ENCODE assay signal across 16 cellular contexts in the genomic region with DNA sequence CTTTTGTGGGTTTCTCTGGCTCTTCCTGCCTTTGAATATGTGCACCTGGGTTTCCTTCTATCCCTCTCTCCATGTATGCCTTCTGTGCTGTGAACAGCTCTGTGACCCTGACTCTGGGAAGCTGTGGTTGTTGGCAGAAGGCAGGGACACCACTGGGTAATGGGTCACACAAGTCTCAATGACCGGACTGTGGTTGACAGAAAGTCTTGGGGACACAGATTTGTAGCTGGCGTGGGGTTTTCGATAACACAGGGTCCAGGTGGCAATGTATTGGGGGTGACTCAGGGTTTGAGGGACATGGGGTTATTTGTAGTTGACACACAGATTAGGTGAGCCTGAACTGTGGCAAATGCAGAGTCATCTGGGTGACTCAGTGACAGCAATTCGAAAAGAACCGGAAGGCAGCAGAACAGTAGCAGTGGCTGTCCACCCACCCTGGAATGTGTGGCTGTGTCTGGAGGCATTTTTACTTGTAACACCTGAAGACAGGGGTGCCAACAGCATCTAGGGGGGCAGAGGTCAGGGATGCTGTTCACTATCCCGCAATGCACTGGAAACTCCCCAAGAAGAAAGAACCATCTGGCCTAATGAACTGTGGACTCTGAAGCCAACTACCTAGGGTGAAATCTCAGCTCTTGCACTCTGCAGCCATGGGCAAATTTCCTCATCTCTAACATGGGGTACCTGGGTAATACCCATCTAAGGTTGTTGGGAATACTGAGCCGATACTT. TPM values are rescaled to one million over a fixed set of nuclear protein-coding genes. Genes with fewer than 3 reads are reported as not detected.
A peak's percentile ranks its signal among the peaks of the same experiment; 100 is the strongest.
DNase-seq lines count a peak whose midpoint lies in the region; ATAC-seq, FAIRE-seq and TF ChIP-seq lines count a peak whose summit lies in the region.
"Had no signal": no experiment of that assay in that cellular context is flagged by ENCODE, and none has a peak within 500 bp of the region (broad histone marks: within the 10 kb centered on the region; RNA-seq: fewer than 3 reads in every experiment).

No MANE protein-coding gene starts in this region.

- H3K56ac ChIP-seq in IMR-90 (ENCODE audit: extremely low read depth, insufficient read depth, low read length), result no peak overlapping the region

- H3K9me3 Mint-ChIP-seq in CD8-positive, alpha-beta memory T cell, result no peaks in the 10 kb centered on the region
- H3K9me3 Mint-ChIP-seq in neural progenitor cell, result no peaks in the 10 kb centered on the region
- H3K9me3 Mint-ChIP-seq: activated naive CD4-positive, alpha-beta T cell treated with anti-CD3 and anti-CD28 coated beads, Interleukin-2, amount 50 U/mL, for 72 hours; activated T-helper 1 cell treated with anti-CD3 and anti-CD28 coated beads, Interleukin-12 subunit alpha, Interleukin-12 subunit beta, Interleukin-2, Interleukin-4 antibody, amounts not matched to agents 30 ng/mL and 10 ng/mL and 1 ng/mL, durations not matched to agents 14 hours and 24 hours and 36 hours; CD4-positive, CD25-positive, alpha-beta regulatory T cell; immature natural killer cell had no signal

- peaks cover 3% of the 10 kb centered on the region; the same call in 1 of the 2 replicates for H4K20me1 ChIP-seq in IMR-90 (ENCODE audit: insufficient read depth, low read length)
- H4K20me1 ChIP-seq in GM12878 (ENCODE audit: control insufficient read depth, insufficient read depth), result no peaks in the 10 kb centered on the region
- H4K20me1 ChIP-seq in neural progenitor cell (ENCODE audit: low read depth), result no peaks in the 10 kb centered on the region

- no peak overlapping the region for H2AK9ac ChIP-seq in IMR-90 (replicated peaks; ENCODE audit: low read depth, low read length, poor library complexity)

- H2AK5ac ChIP-seq in IMR-90 (ENCODE audit: low read depth, low read length), result peak overlapping the region; percentile 22; the same call in 1 of the 2 replicates

- no peak for FAIRE-seq in GM12878 (lab: Jason Lieb, UNC)

- dilution Hi-C loops in IMR-90 (cut with HindIII; ENCODE audit: low sequenced_read_pairs, unreplicated experiment), result no loop called here

- no peak overlapping the region for H2AFZ ChIP-seq in IMR-90 (replicated peaks; ENCODE audit: low read length, poor library complexity)
- H2AFZ ChIP-seq in GM12878 (ENCODE audit: control insufficient read depth, low read depth, low read length), result no peak overlapping the region
- no peak overlapping the region for H2AFZ ChIP-seq in neural progenitor cell (replicated peaks)

- TF ChIP-seq CTCF in IMR-90 (conservative IDR thresholded peaks at IDR 0.05; ENCODE audit: low read depth, low read length) (no peak), GM12878 (IDR thresholded peaks at IDR 0.05 in 2 of 3, conservative IDR thresholded peaks at IDR 0.05 in 1 of 3; ENCODE audit: control insufficient read depth in 2 of 3, extremely low read depth in 1 of 3, insufficient read depth in 1 of 3, low read depth in 3 of 3, low read length in 3 of 3) (no peak), neural progenitor cell (IDR thresholded peaks at IDR 0.05) (no peak), mucosa of descending colon (IDR thresholded peaks at IDR 0.05) (no peak), gastrocnemius medialis (IDR thresholded peaks at IDR 0.05 in 4 of 5, conservative IDR thresholded peaks at IDR 0.05 in 1 of 5) (no peak), left ventricle myocardium inferior (IDR thresholded peaks at IDR 0.05; ENCODE audit: borderline replicate concordance) (no peak)

- RAD21 ChIA-PET in GM12878 (lab: Charles Lee; ENCODE audit: unreplicated experiment), result interaction anchor here (2.6 kb wide), 1 partner anchor 39 kb away, joined by 7 read pairs; no protein-coding TSS in a partner anchor

- BruUV-seq in IMR-90 (replicated peaks; lab: Mats Ljungman, UMichigan) (no TSS peak), GM12878 (replicated peaks; lab: Mats Ljungman, UMichigan) (no TSS peak)

- no peak overlapping the region for H3K4ac ChIP-seq in IMR-90 (ENCODE audit: low read depth, low read length)

- H3K9ac ChIP-seq in IMR-90 (ENCODE audit: low read depth, low read length) (no peak overlapping the region), GM12878 (ENCODE audit: control insufficient read depth, insufficient read depth, low read length) (no peak overlapping the region), neural progenitor cell (no peak overlapping the region)

- no peaks in the 10 kb centered on the region for H3K36me3 Mint-ChIP-seq in CD8-positive, alpha-beta memory T cell
- no peaks in the 10 kb centered on the region for H3K36me3 Mint-ChIP-seq in neural progenitor cell
- H3K36me3 Mint-ChIP-seq: activated naive CD4-positive, alpha-beta T cell treated with anti-CD3 and anti-CD28 coated beads, Interleukin-2, amount 50 U/mL, for 72 hours; CD4-positive, CD25-positive, alpha-beta regulatory T cell; immature natural killer cell had no signal

- no peak overlapping the region for H3K14ac ChIP-seq in IMR-90 (replicated peaks; ENCODE audit: low read depth, low read length)

- peaks cover 10 to 34% of the 10 kb centered on the region in 2 donors for H3K27me3 Mint-ChIP-seq in CD8-positive, alpha-beta memory T cell
- peaks cover 6% of the 10 kb centered on the region for H3K27me3 Mint-ChIP-seq in neural progenitor cell (ENCODE audit: insufficient read depth, low read depth)

- no peak overlapping the region for H4K8ac ChIP-seq in IMR-90 (ENCODE audit: low read depth in 2 of 2, low read length in 2 of 2)

- H2BK120ac ChIP-seq in IMR-90 (ENCODE audit: low read depth, low read length), result peak overlapping the region; percentile 46

- no peak overlapping the region for H3K27ac Mint-ChIP-seq in CD8-positive, alpha-beta memory T cell
- no peak overlapping the region for H3K27ac Mint-ChIP-seq in neural progenitor cell
- H3K27ac Mint-ChIP-seq: activated CD4-positive, alpha-beta T cell treated with anti-CD3 and anti-CD28 coated beads for 36 hours; activated naive CD4-positive, alpha-beta T cell treated with anti-CD3 and anti-CD28 coated beads, Interleukin-2, amount 50 U/mL, for 72 hours; activated T-helper 1 cell treated with anti-CD3 and anti-CD28 coated beads, Interleukin-12 subunit alpha, Interleukin-12 subunit beta, Interleukin-2, Interleukin-4 antibody, amounts not matched to agents 30 ng/mL and 10 ng/mL and 1 ng/mL, durations not matched to agents 14 hours and 24 hours and 36 hours; CD4-positive, CD25-positive, alpha-beta regulatory T cell; immature natural killer cell had no signal

- WGBS in IMR-90 (ENCODE audit: extremely low coverage in 2 of 2, insufficient read length in 1 of 2), 2 experiments, result 78% methylated on average over 4 of the region's 7 CpGs; no CpG with 5 or more reads in 1 of the 2 experiments
- WGBS in GM12878 (ENCODE audit: insufficient coverage, insufficient replicate concordance, low lambda C conversion rate, missing lambda C conversion rate), result 69% methylated on average over 7 of the region's 7 CpGs

- no peak overlapping the region for H2BK5ac ChIP-seq in IMR-90 (ENCODE audit: low read depth, low read length, poor library complexity, severe bottlenecking)

- SMC1A ChIA-PET in GM12878 (lab: Charles Lee; ENCODE audit: uncharacterized antibody, unreplicated experiment), result interaction anchor here (0.7 to 1.4 kb wide), 3 partner anchors 39 to 281 kb away, joined by 3 to 5 read pairs (median 4); no protein-coding TSS in a partner anchor

- TF ChIP-seq EP300 in GM12878 (IDR thresholded peaks at IDR 0.05; ENCODE audit: borderline replicate concordance in 1 of 2, control insufficient read depth in 1 of 2, low read depth in 2 of 2, low read length in 2 of 2), result no peak

- H3K9me3 ChIP-seq in CD8-positive, alpha-beta memory T cell (ENCODE audit: low read length), result no peaks in the 10 kb centered on the region
- no peaks in the 10 kb centered on the region for H3K9me3 ChIP-seq in IMR-90 (ENCODE audit: control insufficient read depth, insufficient read depth, low read length)
- no peaks in the 10 kb centered on the region for H3K9me3 ChIP-seq in GM12878 (replicated peaks; ENCODE audit: control insufficient read depth, insufficient read depth, low read length)
- no peaks in the 10 kb centered on the region for H3K9me3 ChIP-seq in neural progenitor cell (ENCODE audit: low read depth)
- no peaks in the 10 kb centered on the region for H3K9me3 ChIP-seq in mucosa of descending colon
- H3K9me3 ChIP-seq in gastrocnemius medialis, result no peaks in the 10 kb centered on the region
- no peaks in the 10 kb centered on the region for H3K9me3 ChIP-seq in left ventricle myocardium inferior (replicated peaks)
- H3K9me3 ChIP-seq: heart left ventricle had no signal

- H4K5ac ChIP-seq in IMR-90 (ENCODE audit: low read depth, low read length), result no peak overlapping the region

- H3K4me3 Mint-ChIP-seq in CD8-positive, alpha-beta memory T cell, result no peak overlapping the region
- peak overlapping the region; percentile 55 for H3K4me3 Mint-ChIP-seq in neural progenitor cell
- H3K4me3 Mint-ChIP-seq: activated CD4-positive, alpha-beta T cell treated with anti-CD3 and anti-CD28 coated beads for 36 hours; activated T-helper 1 cell treated with anti-CD3 and anti-CD28 coated beads, Interleukin-12 subunit alpha, Interleukin-12 subunit beta, Interleukin-2, Interleukin-4 antibody, amounts not matched to agents 30 ng/mL and 10 ng/mL and 1 ng/mL, durations not matched to agents 14 hours and 24 hours and 36 hours; CD4-positive, CD25-positive, alpha-beta regulatory T cell; immature natural killer cell had no signal

- TF ChIP-seq POLR2A in IMR-90 (IDR thresholded peaks at IDR 0.05; ENCODE audit: low read depth, low read length) (no peak), GM12878 (IDR thresholded peaks at IDR 0.05; ENCODE audit: low read depth, low read length) (no peak), gastrocnemius medialis (IDR thresholded peaks at IDR 0.05) (no peak)

- peaks cover 0 to 7% (median 5%) of the 10 kb centered on the region in 3 donors for H3K4me1 Mint-ChIP-seq in CD8-positive, alpha-beta memory T cell
- peaks cover 18% of the 10 kb centered on the region for H3K4me1 Mint-ChIP-seq in neural progenitor cell
- H3K4me1 Mint-ChIP-seq: immature natural killer cell had no signal

- no peak overlapping the region for H3K4me3 ChIP-seq in CD8-positive, alpha-beta memory T cell (ENCODE audit: low read length)
- H3K4me3 ChIP-seq in IMR-90 (ENCODE audit: insufficient read depth, low read depth, low read length), result no peak overlapping the region
- H3K4me3 ChIP-seq in GM12878, result no peak overlapping the region
- H3K4me3 ChIP-seq in neural progenitor cell, result no peak overlapping the region
- H3K4me3 ChIP-seq in mucosa of descending colon, result no peak overlapping the region
- H3K4me3 ChIP-seq in gastrocnemius medialis, result no peak overlapping the region
- H3K4me3 ChIP-seq in left ventricle myocardium inferior, result no peak overlapping the region
- H3K4me3 ChIP-seq: heart left ventricle had no signal

- no peak overlapping the region for H2BK15ac ChIP-seq in IMR-90 (ENCODE audit: low read depth, low read length)

- no peaks in the 10 kb centered on the region for H3K79me2 ChIP-seq in GM12878 (ENCODE audit: control insufficient read depth, insufficient read depth, low read length)
- no peaks in the 10 kb centered on the region for H3K79me2 ChIP-seq in neural progenitor cell (ENCODE audit: low read depth)

- no peak overlapping the region for H3K18ac ChIP-seq in IMR-90 (ENCODE audit: low read depth, low read length)

- H3K79me1 ChIP-seq in IMR-90 (ENCODE audit: low read depth in 1 of 2, low read length in 2 of 2), result no peaks in the 10 kb centered on the region

- peaks cover 20% of the 10 kb centered on the region for H3K9me1 ChIP-seq in IMR-90 (ENCODE audit: insufficient read depth, low read length)

- intact Hi-C loops in IMR-90 (cut with micrococcal nuclease), result no loop called here
- intact Hi-C loops in GM12878 (cut with micrococcal nuclease; ENCODE audit: unreplicated experiment), result loop anchor here (2.0 kb wide), 1 partner anchor 515 kb away; no protein-coding TSS in a partner anchor
- intact Hi-C loops in mucosa of descending colon (cut with DNase I, micrococcal nuclease), result no loop called here
- intact Hi-C loops in gastrocnemius medialis (cut with DNase I; ENCODE audit: low total_unique reads), result no loop called here
- intact Hi-C loops in left ventricle myocardium inferior (cut with micrococcal nuclease), result loop anchor here (10.0 kb wide), 1 partner anchor 279 kb away; no protein-coding TSS in a partner anchor

- CTCF ChIA-PET in CD8-positive, alpha-beta memory T cell (lab: Charles Lee), result interaction anchor here (0.6 to 5.0 kb wide), 2 partner anchors 8 to 39 kb away, joined by 3 to 23 read pairs; no protein-coding TSS in a partner anchor
- CTCF ChIA-PET in IMR-90 (lab: Yijun Ruan, JAX) (interaction anchor here (3.8 kb wide), 1 partner anchor 39 kb away, joined by 14 read pairs; no protein-coding TSS in a partner anchor), GM12878 (lab: Yijun Ruan, JAX) (interaction anchor here (0.6 to 12.6 kb wide), 6 partner anchors 39 to 281 kb away, joined by 3 to 167 read pairs (median 3); no protein-coding TSS in a partner anchor)

- H4K91ac ChIP-seq in IMR-90 (ENCODE audit: insufficient read depth, low read depth, low read length), result no peak overlapping the region; the same call in 1 of the 2 replicates

- H3K27me3 ChIP-seq in CD8-positive, alpha-beta memory T cell (ENCODE audit: insufficient read depth, low read length, poor library complexity, severe bottlenecking), result no peaks in the 10 kb centered on the region
- H3K27me3 ChIP-seq in IMR-90 (ENCODE audit: control insufficient read depth, insufficient read depth, low read length) (no peaks in the 10 kb centered on the region), GM12878 (replicated peaks in 1 of 2; ENCODE audit: control insufficient read depth in 2 of 2, insufficient read depth in 2 of 2, low read length in 1 of 2) (no peaks in the 10 kb centered on the region), neural progenitor cell (no peaks in the 10 kb centered on the region), gastrocnemius medialis (no peaks in the 10 kb centered on the region), left ventricle myocardium inferior (ENCODE audit: low read depth) (peaks cover 19% of the 10 kb centered on the region)

- H2BK20ac ChIP-seq in IMR-90 (ENCODE audit: low read depth, low read length), result no peak overlapping the region

- H3K4me1 ChIP-seq in CD8-positive, alpha-beta memory T cell (ENCODE audit: insufficient read depth, low read length), result no peaks in the 10 kb centered on the region
- H3K4me1 ChIP-seq in IMR-90 (ENCODE audit: control insufficient read depth, insufficient read depth, low read length), result peaks cover 13% of the 10 kb centered on the region
- H3K4me1 ChIP-seq in GM12878 (ENCODE audit: control insufficient read depth, insufficient read depth, low read length), result peaks cover 9% of the 10 kb centered on the region; the same call in 1 of the 2 replicates
- peaks cover 11% of the 10 kb centered on the region for H3K4me1 ChIP-seq in neural progenitor cell
- no peaks in the 10 kb centered on the region for H3K4me1 ChIP-seq in mucosa of descending colon (ENCODE audit: low read depth)
- no peaks in the 10 kb centered on the region for H3K4me1 ChIP-seq in gastrocnemius medialis
- H3K4me1 ChIP-seq in left ventricle myocardium inferior, result no peaks in the 10 kb centered on the region

- H3F3A ChIP-seq in neural progenitor cell (ENCODE audit: low read depth), result no peaks in the 10 kb centered on the region

- no peaks in the 10 kb centered on the region for H3K36me3 ChIP-seq in CD8-positive, alpha-beta memory T cell (ENCODE audit: insufficient read depth, low read length)
- no peaks in the 10 kb centered on the region for H3K36me3 ChIP-seq in IMR-90 (ENCODE audit: control insufficient read depth, insufficient read depth, low read length)
- H3K36me3 ChIP-seq in GM12878 (ENCODE audit: control insufficient read depth in 2 of 2, insufficient read depth in 2 of 2, low read length in 1 of 2), result no peaks in the 10 kb centered on the region
- H3K36me3 ChIP-seq in neural progenitor cell, result no peaks in the 10 kb centered on the region
- H3K36me3 ChIP-seq in mucosa of descending colon (ENCODE audit: low read depth), result no peaks in the 10 kb centered on the region
- H3K36me3 ChIP-seq in gastrocnemius medialis, result no peaks in the 10 kb centered on the region
- H3K36me3 ChIP-seq in left ventricle myocardium inferior, result no peaks in the 10 kb centered on the region
- H3K36me3 ChIP-seq: heart left ventricle had no signal

- no peak overlapping the region for H3K23ac ChIP-seq in IMR-90 (ENCODE audit: low read depth, low read length)

- DNase-seq in CD8-positive, alpha-beta memory T cell, result no peak
- DNase-seq in IMR-90 (no peak), GM12878 (ENCODE audit: low read depth, low spot score) (no peak), neural progenitor cell (ENCODE audit: low spot score) (no peak), mucosa of descending colon (no peak), gastrocnemius medialis (no peak), left ventricle myocardium inferior (no peak), amygdala (lab: John Stamatoyannopoulos, UW) (no peak)
- DNase-seq: activated CD4-positive, alpha-beta T cell treated with anti-CD3 and anti-CD28 coated beads for 36 hours; CD4-positive, CD25-positive, alpha-beta regulatory T cell; heart left ventricle; immature natural killer cell; RPMI8226; T-helper 9 cell had no signal

- in situ Hi-C loops in IMR-90 (cut with MboI; ENCODE audit: low sequenced_read_pairs) (no loop called here), GM12878 (cut with MboI) (loop anchor here (5.0 kb wide), 1 partner anchor 517 kb away; no protein-coding TSS in a partner anchor), gastrocnemius medialis (cut with MboI; ENCODE audit: low sequenced_read_pairs in 4 of 4) (loop anchor here in 3 of 4 donors (5.0 to 25.0 kb wide), 5 partner anchors 37 to 519 kb away; a partner anchor contains a TSS)

- TF ChIP-seq RAD21 in IMR-90 (IDR thresholded peaks at IDR 0.05; ENCODE audit: low read length) (no peak), GM12878 (IDR thresholded peaks at IDR 0.05; ENCODE audit: insufficient read depth, low read depth, low read length) (no peak)

- ATAC-seq in IMR-90 (ENCODE audit: low read depth), result no peak
- ATAC-seq in GM12878, result no peak
- no peak for ATAC-seq in mucosa of descending colon
- no peak for ATAC-seq in gastrocnemius medialis
- ATAC-seq: activated CD4-positive, alpha-beta T cell treated with anti-CD3 and anti-CD28 coated beads for 36 hours; activated naive CD4-positive, alpha-beta T cell treated with anti-CD3 and anti-CD28 coated beads, Interleukin-2, amount 50 U/mL, for 72 hours; heart left ventricle had no signal

- POLR2A ChIA-PET in CD8-positive, alpha-beta memory T cell (lab: Charles Lee), result no interaction called here
- POLR2A ChIA-PET in IMR-90 (lab: Charles Lee; ENCODE audit: unreplicated experiment), result no interaction called here
- POLR2A ChIA-PET in GM12878 (lab: Charles Lee), result interaction anchor here (0.6 kb wide), 1 partner anchor 51 kb away, joined by 3 read pairs; no protein-coding TSS in a partner anchor

- H3K27ac ChIP-seq in CD8-positive, alpha-beta memory T cell (ENCODE audit: low read depth, low read length), result peak overlapping the region; percentile 4
- no peak overlapping the region for H3K27ac ChIP-seq in IMR-90 (ENCODE audit: insufficient read depth, low read length)
- H3K27ac ChIP-seq in GM12878 (ENCODE audit: control insufficient read depth, insufficient read depth), result no peak overlapping the region
- H3K27ac ChIP-seq in neural progenitor cell, result no peak overlapping the region
- no peak overlapping the region for H3K27ac ChIP-seq in gastrocnemius medialis
- no peak overlapping the region for H3K27ac ChIP-seq in left ventricle myocardium inferior (replicated peaks)
- H3K27ac ChIP-seq: heart left ventricle had no signal

- no peak overlapping the region for H3K4me2 ChIP-seq in IMR-90 (ENCODE audit: low read depth, low read length)
- no peak overlapping the region for H3K4me2 ChIP-seq in GM12878 (ENCODE audit: control insufficient read depth, insufficient read depth)
- H3K4me2 ChIP-seq in neural progenitor cell, result peak overlapping the region; percentile 29

RNA-seq across cellular contexts. Expression of a gene that starts 13.0 kb away (rescaled TPM):
- total RNA-seq in CD8-positive, alpha-beta memory T cell, result 1 to 10 TPM; 6.8 to 7.3 TPM
- polyA plus RNA-seq in CD8-positive, alpha-beta memory T cell, result 0.21 TPM
- total RNA-seq in IMR-90 (2012; rRNA removed) (1.9 and 2.0 TPM in 2 replicates), GM12878 (2014; rRNA removed) (0.38 and 0.40 TPM in 2 replicates), GM12878 (2014; rRNA removed; fragmentation: Illumina TruSeq; extraction: Trizol) (0.36 and 0.88 TPM in 2 replicates), GM12878 (2021) (1.4 and 2.0 TPM in 2 replicates), neural progenitor cell (ENCODE audit: low replicate concordance) (1.4 and 5.6 TPM in 2 replicates), mucosa of descending colon (10 to 100 TPM; 21.1 to 52.5 (median 38.1) TPM), gastrocnemius medialis (under 1 TPM in 3 of 4 donors, not detected in 1; 0.16 to 0.63 (median 0.29) TPM), left ventricle myocardium inferior (1.2 TPM)
- polyA plus RNA-seq in IMR-90 (2012; rRNA removed) (6.2 and 6.6 TPM in 2 replicates), GM12878 (2011; rRNA removed) (0.10 and 0.58 TPM in 2 replicates), GM12878 (2014; fragmentation: Illumina TruSeq; extraction: Trizol) (0.46 and 0.68 TPM in 2 replicates), GM12878 (2014; fragmentation: Nextera tagmentation; extraction: Ambion mirVana) (under 1 TPM; 0.02 to 0.03 TPM), GM12878 (2014; rRNA removed) (1.6 TPM in 2 replicates), GM12878 (2016; fragmentation: Nextera tagmentation; extraction: Ambion mirVana) (1 to 10 TPM in 1 of 2 experiments, under 1 TPM in 1; 0.74 to 1.3 TPM)
- 3.6 and 12.7 TPM in 2 replicates for polyA plus RNA-seq in IMR-90 (2012; cell fraction: cytosol; rRNA removed)
- polyA plus RNA-seq in IMR-90 (2012; cell fraction: nucleus; rRNA removed; ENCODE audit: low replicate concordance), result 19.1 and 30.0 TPM in 2 replicates
- total RNA-seq in GM12878 (2013; cell fraction: nucleolus; rRNA removed), result 0.52 and 1.2 TPM in 2 replicates
- 0.77 TPM for polyA plus RNA-seq in GM12878 (2011; ENCODE audit: low read depth)
- 0.50 and 0.64 TPM in 2 replicates for polyA plus RNA-seq in GM12878 (2011; cell fraction: cytosol; rRNA removed)
- 1.9 and 2.2 TPM in 2 replicates for polyA plus RNA-seq in GM12878 (2011; cell fraction: nucleus; rRNA removed)
- 0.93 and 1.6 TPM in 2 replicates for polyA plus RNA-seq in GM12878 (2012)
- 0.44 and 1.0 TPM in 2 replicates for polyA minus RNA-seq in GM12878 (2011; rRNA and poly(A)+ RNA removed)
- 0.67 and 0.73 TPM in 2 replicates for polyA minus RNA-seq in GM12878 (2011; cell fraction: cytosol; rRNA and poly(A)+ RNA removed)
- 0.36 and 1.1 TPM in 2 replicates for polyA minus RNA-seq in GM12878 (2011; cell fraction: nucleus; rRNA and poly(A)+ RNA removed)
- polyA plus RNA-seq: immature natural killer cell had no signal

RNA-seq across cellular contexts. Expression of a gene that starts 52.8 kb away (rescaled TPM):
- total RNA-seq in CD8-positive, alpha-beta memory T cell, result 1 to 10 TPM; 2.7 to 3.4 TPM
- 0.43 TPM for polyA plus RNA-seq in CD8-positive, alpha-beta memory T cell
- 1.4 and 1.7 TPM in 2 replicates for total RNA-seq in IMR-90 (2012; rRNA removed)
- polyA plus RNA-seq in IMR-90 (2012; rRNA removed), result 4.3 and 4.6 TPM in 2 replicates
- polyA plus RNA-seq in IMR-90 (2012; cell fraction: cytosol; rRNA removed), result 4.3 and 4.7 TPM in 2 replicates
- 11.7 and 31.3 TPM in 2 replicates for polyA plus RNA-seq in IMR-90 (2012; cell fraction: nucleus; rRNA removed; ENCODE audit: low replicate concordance)
- total RNA-seq in GM12878 (2013; cell fraction: nucleolus; rRNA removed), result 2.7 and 3.3 TPM in 2 replicates
- 1.6 and 2.2 TPM in 2 replicates for total RNA-seq in GM12878 (2014; rRNA removed)
- total RNA-seq in GM12878 (2014; rRNA removed; fragmentation: Illumina TruSeq; extraction: Trizol), result 0.67 and 0.78 TPM in 2 replicates
- 2.2 and 3.1 TPM in 2 replicates for total RNA-seq in GM12878 (2021)
- polyA plus RNA-seq in GM12878 (2011; ENCODE audit: low read depth), result 0.34 TPM
- 0.49 and 1.0 TPM in 2 replicates for polyA plus RNA-seq in GM12878 (2011; rRNA removed)
- polyA plus RNA-seq in GM12878 (2011; cell fraction: cytosol; rRNA removed), result 1.8 TPM in 2 replicates
- 5.3 and 6.6 TPM in 2 replicates for polyA plus RNA-seq in GM12878 (2011; cell fraction: nucleus; rRNA removed)
- polyA plus RNA-seq in GM12878 (2012), result 1.4 and 1.5 TPM in 2 replicates
- polyA plus RNA-seq in GM12878 (2014; fragmentation: Illumina TruSeq; extraction: Trizol), result 0.59 and 1.0 TPM in 2 replicates
- polyA plus RNA-seq in GM12878 (2014; fragmentation: Nextera tagmentation; extraction: Ambion mirVana), result under 1 TPM in 1 of 2 experiments, not detected in 1; 0.18 TPM
- 2.1 and 4.2 TPM in 2 replicates for polyA plus RNA-seq in GM12878 (2014; rRNA removed)
- polyA plus RNA-seq in GM12878 (2016; fragmentation: Nextera tagmentation; extraction: Ambion mirVana), result 1 to 10 TPM; 1.6 to 1.7 TPM
- 0.22 and 0.67 TPM in 2 replicates for polyA minus RNA-seq in GM12878 (2011; rRNA and poly(A)+ RNA removed)
- 0.94 TPM in 1 of 2 replicates, not detected in the other for polyA minus RNA-seq in GM12878 (2011; cell fraction: cytosol; rRNA and poly(A)+ RNA removed)
- 1.2 TPM in 2 replicates for polyA minus RNA-seq in GM12878 (2011; cell fraction: nucleus; rRNA and poly(A)+ RNA removed)
- 3.3 and 13.5 TPM in 2 replicates for total RNA-seq in neural progenitor cell (ENCODE audit: low replicate concordance)
- 10 to 100 TPM; 13.4 to 19.6 (median 16.9) TPM for total RNA-seq in mucosa of descending colon
- 1 to 10 TPM in 2 of 4 donors, under 1 TPM in 2; 0.73 to 2.9 (median 1.2) TPM for total RNA-seq in gastrocnemius medialis
- total RNA-seq in left ventricle myocardium inferior, result 1.4 TPM

Comparison
In these comparisons a context has a peak if more than half of its experiments do, and no peak if none do; other contexts are left out.
1. intact Hi-C loops: an anchor here in GM12878 (2.0 kb wide) and left ventricle myocardium inferior (10.0 kb wide); none called in IMR-90, mucosa of descending colon and gastrocnemius medialis.